ENCODE assay signal across 8 cellular contexts in genomic region chr5:115626444-115626823, GRCh38. TPM values are rescaled to one million over a fixed set of nuclear protein-coding genes. Genes with fewer than 3 reads are reported as not detected.
DNase-seq lines count a peak whose midpoint lies in the region; ATAC-seq and TF ChIP-seq lines count a peak whose summit lies in the region.

No MANE protein-coding gene starts in this region.

- no peak overlapping the region for H3K4me3 Mint-ChIP-seq in activated naive CD4-positive, alpha-beta T cell treated with anti-CD3 and anti-CD28 coated beads, Interleukin-2, amount 50 U/mL, for 24 hours
- H3K4me3 Mint-ChIP-seq in activated naive CD4-positive, alpha-beta T cell treated with anti-CD3 and anti-CD28 coated beads, Interleukin-2, amount 10 ng/mL, durations not matched to agents 7 days and 5 days, result no peak overlapping the region
- no peak overlapping the region for H3K4me3 Mint-ChIP-seq in T-cell

- no peak for DNase-seq in activated naive CD4-positive, alpha-beta T cell treated with anti-CD3 and anti-CD28 coated beads, Interleukin-2, amount 10 ng/mL, durations not matched to agents 7 days and 5 days
- no peak for DNase-seq in T-cell
- DNase-seq in Right ventricle myocardium superior, result no peak
- no peak for DNase-seq in gastrocnemius medialis
- no peak for DNase-seq in NOMO-1 treated with dmso at 0.1 percent for 144 hours (lab: John Stamatoyannopoulos, UW; ENCODE audit: unreplicated experiment)
- DNase-seq in NCI-H2196 (lab: John Stamatoyannopoulos, UW; ENCODE audit: unreplicated experiment), result no peak

- no peaks in the 10 kb centered on the region for H3K9me3 ChIP-seq in gastrocnemius medialis

- peaks cover under 1% of the 10 kb centered on the region for H3K36me3 Mint-ChIP-seq in activated naive CD4-positive, alpha-beta T cell treated with anti-CD3 and anti-CD28 coated beads, Interleukin-2, amount 50 U/mL, for 24 hours
- peaks cover 9% of the 10 kb centered on the region for H3K36me3 Mint-ChIP-seq in activated naive CD4-positive, alpha-beta T cell treated with anti-CD3 and anti-CD28 coated beads, Interleukin-2, amount 10 ng/mL, durations not matched to agents 7 days and 5 days
- peaks cover 7% of the 10 kb centered on the region for H3K36me3 Mint-ChIP-seq in T-cell

- peak; percentile 13 for ATAC-seq in HG03060 (IDR thresholded peaks at IDR 0.05; ENCODE audit: low read depth, unreplicated experiment)
- ATAC-seq in T-cell (replicated peaks in 1 of 4), result peak; percentile 4 to 22 (median 17)
- peak; percentile 40 for ATAC-seq in Right ventricle myocardium superior (ENCODE audit: poor library complexity)
- peak; percentile 42 to 43 for ATAC-seq in gastrocnemius medialis

- TF ChIP-seq CTCF in gastrocnemius medialis (IDR thresholded peaks at IDR 0.05 in 4 of 5, conservative IDR thresholded peaks at IDR 0.05 in 1 of 5), result peak in 1 of 5 experiments; percentile 22

- no peaks in the 10 kb centered on the region for H3K27me3 Mint-ChIP-seq in activated naive CD4-positive, alpha-beta T cell treated with anti-CD3 and anti-CD28 coated beads, Interleukin-2, amount 50 U/mL, for 24 hours
- H3K27me3 Mint-ChIP-seq in activated naive CD4-positive, alpha-beta T cell treated with anti-CD3 and anti-CD28 coated beads, Interleukin-2, amount 10 ng/mL, durations not matched to agents 7 days and 5 days, result no peaks in the 10 kb centered on the region
- no peaks in the 10 kb centered on the region for H3K27me3 Mint-ChIP-seq in T-cell

- H3K27ac ChIP-seq in gastrocnemius medialis, result peak overlapping the region; percentile 87 to 97 (median 95)

- in situ Hi-C loops in gastrocnemius medialis (cut with MboI; ENCODE audit: low sequenced_read_pairs in 4 of 4), result loop anchor here in 1 of 4 donors (10.0 kb wide), 1 partner anchor 208 kb away; no protein-coding TSS in a partner anchor

- H3K27ac Mint-ChIP-seq in activated naive CD4-positive, alpha-beta T cell treated with anti-CD3 and anti-CD28 coated beads, Interleukin-2, amount 50 U/mL, for 24 hours, result peak overlapping the region; percentile 97
- H3K27ac Mint-ChIP-seq in activated naive CD4-positive, alpha-beta T cell treated with anti-CD3 and anti-CD28 coated beads, Interleukin-2, amount 10 ng/mL, durations not matched to agents 7 days and 5 days, result no peak overlapping the region
- peak overlapping the region in 1 of 2 donors; percentile 96 for H3K27ac Mint-ChIP-seq in T-cell

- peaks cover 31 to 35% of the 10 kb centered on the region in 2 donors for H3K4me1 ChIP-seq in gastrocnemius medialis

- POLR2A ChIA-PET in T-cell (lab: Charles Lee), result interaction anchor here in 1 of 2 donors (0.8 kb wide), 1 partner anchor 451 kb away, joined by 13 read pairs; no protein-coding TSS in a partner anchor

- H3K4me1 Mint-ChIP-seq in activated naive CD4-positive, alpha-beta T cell treated with anti-CD3 and anti-CD28 coated beads, Interleukin-2, amount 50 U/mL, for 24 hours, result peaks cover 27% of the 10 kb centered on the region
- H3K4me1 Mint-ChIP-seq in activated naive CD4-positive, alpha-beta T cell treated with anti-CD3 and anti-CD28 coated beads, Interleukin-2, amount 10 ng/mL, durations not matched to agents 7 days and 5 days, result peaks cover 24% of the 10 kb centered on the region
- peaks cover 25 to 29% (median 28%) of the 10 kb centered on the region in 3 donors for H3K4me1 Mint-ChIP-seq in T-cell

- CTCF ChIA-PET in activated naive CD4-positive, alpha-beta T cell treated with anti-CD3 and anti-CD28 coated beads, Interleukin-2, amount 10 ng/mL, durations not matched to agents 7 days and 5 days (lab: Charles Lee), result no interaction called here
- CTCF ChIA-PET in T-cell (lab: Charles Lee), result interaction anchor here (0.6 to 1.5 kb wide), 3 partner anchors 25 to 440 kb away, joined by 3 read pairs; no protein-coding TSS in a partner anchor

- intact Hi-C loops in Right ventricle myocardium superior (cut with DNase I), result no loop called here
- intact Hi-C loops in gastrocnemius medialis (cut with DNase I; ENCODE audit: low total_unique reads), result loop anchor here (2.0 to 5.0 kb wide), 4 partner anchors 84 to 461 kb away; partner anchors contain the start of genes AP3S1, ATG12, COMMD10 and FEM1C

- H3K36me3 ChIP-seq in gastrocnemius medialis, result peaks cover 0 to 4% of the 10 kb centered on the region in 2 donors

- TF ChIP-seq POLR2A in gastrocnemius medialis (IDR thresholded peaks at IDR 0.05), result no peak

- no peaks in the 10 kb centered on the region for H3K9me3 Mint-ChIP-seq in activated naive CD4-positive, alpha-beta T cell treated with anti-CD3 and anti-CD28 coated beads, Interleukin-2, amount 50 U/mL, for 24 hours
- H3K9me3 Mint-ChIP-seq in activated naive CD4-positive, alpha-beta T cell treated with anti-CD3 and anti-CD28 coated beads, Interleukin-2, amount 10 ng/mL, durations not matched to agents 7 days and 5 days, result no peaks in the 10 kb centered on the region
- H3K9me3 Mint-ChIP-seq in T-cell, result no peaks in the 10 kb centered on the region

- peak overlapping the region; percentile 75 to 99 (median 84) for H3K4me3 ChIP-seq in gastrocnemius medialis

- H3K27me3 ChIP-seq in gastrocnemius medialis, result no peaks in the 10 kb centered on the region

RNA-seq across cellular contexts. Expression of gene TMED7, which starts 0.6 kb away (rescaled TPM):
- 10 to 100 TPM; 43.2 to 58.0 (median 57.7) TPM for total RNA-seq in T-cell
- 59.9 TPM for total RNA-seq in Right ventricle myocardium superior
- total RNA-seq in gastrocnemius medialis, result 100 to 1,000 TPM in 1 of 4 donors, 10 to 100 TPM in 3; 53.1 to 122 (median 68.6) TPM

RNA-seq across cellular contexts. Expression of gene TICAM2, which starts 24.2 kb away (rescaled TPM):
- total RNA-seq in T-cell (1 to 10 TPM in 2 of 5 donors, under 1 TPM in 3; 0.51 to 1.7 (median 0.82) TPM), Right ventricle myocardium superior (2.7 TPM), gastrocnemius medialis (1 to 10 TPM in 1 of 4 donors, under 1 TPM in 3; 0.59 to 1.3 (median 0.78) TPM)
